ENCODE assay signal across 17 cellular contexts in the genomic region with DNA sequence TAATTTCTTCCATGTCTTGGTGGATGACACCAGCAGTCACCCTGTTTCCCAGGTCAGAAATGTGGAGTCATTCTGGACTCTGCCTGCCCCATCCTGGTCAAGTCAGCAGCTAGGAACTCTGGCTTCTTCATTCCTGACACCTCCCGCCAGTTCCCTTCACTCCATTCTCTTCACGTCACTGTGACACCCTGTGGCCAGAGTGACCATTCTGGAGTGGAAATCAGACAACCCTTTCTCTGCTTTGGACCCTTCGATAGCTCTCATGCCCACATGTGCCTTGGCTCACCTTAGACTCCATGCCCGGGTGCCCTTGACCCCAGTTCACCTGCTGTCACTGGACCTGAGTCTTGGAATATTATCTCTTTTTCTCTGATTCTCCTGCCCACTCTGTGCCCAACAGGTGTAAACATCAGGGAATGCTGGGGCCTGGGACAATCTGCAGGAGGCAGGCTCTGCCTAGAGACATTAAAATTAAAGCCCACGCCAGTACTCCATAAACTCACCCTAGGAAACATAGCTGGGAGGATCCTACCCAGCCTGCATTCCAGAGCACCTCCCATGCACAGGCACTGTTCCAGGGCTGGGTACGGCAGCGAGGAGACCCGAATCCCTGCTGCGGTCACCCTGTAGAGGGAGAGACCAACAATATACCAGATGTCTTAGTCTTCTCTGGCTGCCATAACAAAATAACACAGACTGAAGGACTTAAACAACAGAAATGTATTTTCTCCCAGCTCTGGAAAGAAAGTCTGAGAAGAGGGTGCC. TPM values are rescaled to one million over a fixed set of nuclear protein-coding genes. Genes with fewer than 3 reads are reported as not detected.
A peak's percentile ranks its signal among the peaks of the same experiment; 100 is the strongest.
DNase-seq lines count a peak whose midpoint lies in the region; ATAC-seq and TF ChIP-seq lines count a peak whose summit lies in the region.
"Had no signal": no experiment of that assay in that cellular context is flagged by ENCODE, and none has a peak within 500 bp of the region (broad histone marks: within the 10 kb centered on the region; RNA-seq: fewer than 3 reads in every experiment).

No MANE protein-coding gene starts in this region.

- no peaks in the 10 kb centered on the region for H3K27me3 ChIP-seq in lower lobe of right lung (ENCODE audit: low read depth)
- H3K27me3 ChIP-seq: BLaER1 had no signal

- H3K27ac ChIP-seq in lower lobe of right lung: no peak overlapping the region
- H3K27ac ChIP-seq: BLaER1 had no signal

- H3K27me3 Mint-ChIP-seq in chondrocyte (ENCODE audit: low read depth) (peaks cover 7% of the 10 kb centered on the region), type B pancreatic cell (peaks cover 31% of the 10 kb centered on the region)

- TF ChIP-seq CTCF in chondrocyte (IDR thresholded peaks at IDR 0.05) (no peak), lower lobe of right lung (IDR thresholded peaks at IDR 0.05) (no peak), type B pancreatic cell (conservative IDR thresholded peaks at IDR 0.05) (no peak)

- H3K27ac Mint-ChIP-seq in chondrocyte (ENCODE audit: unreplicated experiment): no peak overlapping the region
- H3K27ac Mint-ChIP-seq in type B pancreatic cell: no peak overlapping the region

- no peaks in the 10 kb centered on the region for H3K4me1 ChIP-seq in lower lobe of right lung
- H3K4me1 ChIP-seq: BLaER1 had no signal

- peak; percentile 19 for DNase-seq in activated effector memory CD4-positive, alpha-beta T cell treated with anti-CD3 and anti-CD28 coated beads, Interleukin-2, amount 50 U/mL, for 16 hours
- DNase-seq in activated effector memory CD4-positive, alpha-beta T cell treated with Interleukin-2 at 50 U/mL for 16 hours: no peak
- DNase-seq in chondrocyte (ENCODE audit: low spot score) (peak; percentile 36), lower lobe of right lung (peak; percentile 10), type B pancreatic cell (ENCODE audit: extremely low spot score, unreplicated experiment) (peak; percentile 44), AG08395 (ENCODE audit: low spot score) (no peak)
- DNase-seq in activated CD4-positive, alpha-beta T cell treated with anti-CD3 and anti-CD28 coated beads, Interleukin-2, amount 50 U/mL, for 1 hour: no peak
- DNase-seq: 8988T; CD8-positive, alpha-beta memory T cell; DMS79; KG1; NCI-H1417 treated with DMSO at 0.1 percent for 48 hours; NCI-H1930; NCI-H526 treated with DMSO at 0.1 percent for 48 hours had no signal

- no peaks in the 10 kb centered on the region for H3K36me3 ChIP-seq in lower lobe of right lung
- H3K36me3 ChIP-seq: BLaER1 had no signal

- no peaks in the 10 kb centered on the region for H3K9me3 Mint-ChIP-seq in chondrocyte (ENCODE audit: low read depth)
- no peaks in the 10 kb centered on the region for H3K9me3 Mint-ChIP-seq in type B pancreatic cell
- H3K9me3 Mint-ChIP-seq: CD8-positive, alpha-beta memory T cell had no signal

- H3K4me1 Mint-ChIP-seq in chondrocyte (ENCODE audit: low read depth) (peaks cover 12% of the 10 kb centered on the region), type B pancreatic cell (ENCODE audit: unreplicated experiment) (no peaks in the 10 kb centered on the region)
- H3K4me1 Mint-ChIP-seq: CD8-positive, alpha-beta memory T cell had no signal

- H3K36me3 Mint-ChIP-seq in chondrocyte (ENCODE audit: low read depth) (no peaks in the 10 kb centered on the region), type B pancreatic cell (no peaks in the 10 kb centered on the region)
- H3K36me3 Mint-ChIP-seq: CD8-positive, alpha-beta memory T cell had no signal

- intact Hi-C loops in lower lobe of right lung (cut with DNase I): no loop called here

- ATAC-seq in lower lobe of right lung: no peak
- ATAC-seq in HG02678 (IDR thresholded peaks at IDR 0.05; ENCODE audit: unreplicated experiment): no peak
- ATAC-seq: HCT116 had no signal

- H3K4me3 ChIP-seq in lower lobe of right lung: no peak overlapping the region
- H3K4me3 ChIP-seq: BLaER1 had no signal

- H3K9me3 ChIP-seq in lower lobe of right lung: no peaks in the 10 kb centered on the region

- H3K4me3 Mint-ChIP-seq in chondrocyte (ENCODE audit: unreplicated experiment) (no peak overlapping the region), type B pancreatic cell (no peak overlapping the region)
- H3K4me3 Mint-ChIP-seq: CD8-positive, alpha-beta memory T cell had no signal

RNA-seq across cellular contexts. Expression of gene FAHD2A, which starts 41.1 kb away (rescaled TPM):
- total RNA-seq in chondrocyte (23.9 to 30.4 TPM (median 27.4 TPM) in 3 replicates), lower lobe of right lung (19.4 TPM), type B pancreatic cell (ENCODE audit: low replicate concordance) (23.4 and 39.2 TPM in 2 replicates)

Comparison
In these comparisons a context has a peak if more than half of its experiments do, and no peak if none do; other contexts are left out.
1. DNase-seq: peak in activated effector memory CD4-positive, alpha-beta T cell treated with anti-CD3 and anti-CD28 coated beads, Interleukin-2, amount 50 U/mL, for 16 hours (single experiment), chondrocyte (single experiment), lower lobe of right lung (single experiment) and type B pancreatic cell (single experiment); none in activated effector memory CD4-positive, alpha-beta T cell treated with Interleukin-2 at 50 U/mL for 16 hours (single experiment), activated CD4-positive, alpha-beta T cell treated with anti-CD3 and anti-CD28 coated beads, Interleukin-2, amount 50 U/mL, for 1 hour (single experiment) and AG08395 (single experiment).